13 cellular contexts compared by ENCODE assay signal in genomic region chr11:111697910-111698309, GRCh38.
DNase-seq lines count a peak whose midpoint lies in the region; ATAC-seq and FAIRE-seq lines count a peak whose summit lies in the region.
"Had no signal": no experiment of that assay in that cellular context is flagged by ENCODE, and none has a peak within 500 bp of the region (broad histone marks: within the 10 kb centered on the region; RNA-seq: fewer than 3 reads in every experiment).

No MANE protein-coding gene starts in this region.

- intact Hi-C loops in left ventricle myocardium superior (cut with micrococcal nuclease) = no loop called here

- ATAC-seq in HG02642 (IDR thresholded peaks at IDR 0.05; ENCODE audit: poor library complexity, unreplicated experiment) = peak; percentile 66
- ATAC-seq in HG03575 (IDR thresholded peaks at IDR 0.05; ENCODE audit: extremely low read depth, insufficient number of reproducible peaks, low FRiP score, unreplicated experiment) = peak; percentile 69
- ATAC-seq in left ventricle myocardium superior = no peak
- ATAC-seq: activated naive CD8-positive, alpha-beta T cell treated with anti-CD3 and anti-CD28 coated beads, Interleukin-2, amount 50 U/mL, for 24 hours had no signal

- H3K27ac ChIP-seq in subcutaneous abdominal adipose tissue (ENCODE audit: low read depth, low read length) = peak overlapping the region; percentile 52
- H3K27ac ChIP-seq: right atrium auricular region, suprapubic skin had no signal

- H3K4me3 ChIP-seq in subcutaneous abdominal adipose tissue (ENCODE audit: low read depth in 1 of 5, low read length in 5 of 5) = no peak overlapping the region
- H3K4me3 ChIP-seq: right atrium auricular region, suprapubic skin had no signal

- peaks cover 0 to 32% (median 4%) of the 10 kb centered on the region in 5 donors for H3K4me1 ChIP-seq in subcutaneous abdominal adipose tissue (ENCODE audit: control insufficient read depth in 5 of 5, insufficient read depth in 5 of 5, low read length in 5 of 5)

- DNase-seq in GM19239 (ENCODE audit: insufficient read length, low spot score) (no peak), DMS153 treated with DMSO at 0.1 percent for 48 hours (lab: John Stamatoyannopoulos, UW; ENCODE audit: unreplicated experiment) (no peak), HCEC 1CT (no peak), left ventricle myocardium superior (no peak)
- DNase-seq: activated naive CD8-positive, alpha-beta T cell treated with anti-CD3 and anti-CD28 coated beads, Interleukin-2, amount 50 U/mL, for 24 hours; H7; NCI-H1417; NCI-H524 treated with DMSO at 0.1 percent for 48 hours had no signal

- H3K36me3 ChIP-seq in subcutaneous abdominal adipose tissue (ENCODE audit: control insufficient read depth in 5 of 5, insufficient read depth in 5 of 5, low read length in 5 of 5) = peaks cover 10 to 61% (median 39%) of the 10 kb centered on the region in 5 donors

- H3K9ac ChIP-seq in subcutaneous abdominal adipose tissue (ENCODE audit: low read length in 5 of 5) = no peak overlapping the region

- H3K27me3 ChIP-seq in subcutaneous abdominal adipose tissue (ENCODE audit: control insufficient read depth in 5 of 5, insufficient read depth in 4 of 5, low read length in 5 of 5) = no peaks in the 10 kb centered on the region
- H3K27me3 ChIP-seq: right atrium auricular region, suprapubic skin had no signal

- H3K9me3 ChIP-seq in subcutaneous abdominal adipose tissue (ENCODE audit: control insufficient read depth in 5 of 5, low read length in 5 of 5) = no peaks in the 10 kb centered on the region
- H3K9me3 ChIP-seq: right atrium auricular region, suprapubic skin had no signal

- peak; percentile 84 for FAIRE-seq in GM19239 (lab: Jason Lieb, UNC)
